37 cellular contexts compared by ENCODE assay signal in the genomic region with DNA sequence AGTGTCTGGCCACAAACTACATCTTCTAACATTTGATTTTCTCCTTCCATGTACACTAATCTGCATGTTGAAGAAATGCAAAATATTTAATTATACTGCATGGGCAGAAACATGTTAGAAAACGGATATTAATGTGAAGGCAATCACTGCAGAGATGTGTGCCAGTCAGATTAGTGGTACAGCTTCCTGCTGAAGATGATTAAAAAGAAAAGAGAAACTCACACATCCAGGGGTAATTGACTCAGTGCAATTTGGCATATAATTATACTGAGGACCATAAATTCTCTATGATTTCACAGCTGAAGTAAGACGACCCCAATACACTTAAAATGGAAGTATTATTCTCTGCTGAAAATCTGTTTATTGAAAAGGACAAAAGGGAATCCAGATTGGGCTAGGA.
"Had no signal": no experiment of that assay in that cellular context is flagged by ENCODE, and none has a peak within 500 bp of the region (broad histone marks: within the 10 kb centered on the region; RNA-seq: fewer than 3 reads in every experiment).

No MANE protein-coding gene starts in this region.

- H3K27ac Mint-ChIP-seq: activated B cell treated with CpG ODN at 0.5 μM for 24 hours; activated CD4-positive, alpha-beta memory T cell treated with anti-CD3 and anti-CD28 coated beads, Interleukin-2, amount 10 ng/mL, durations not matched to agents 7 days and 5 days; activated CD4-positive, alpha-beta T cell treated with anti-CD3 and anti-CD28 coated beads, Interleukin-2, amount 10 ng/mL, durations not matched to agents 7 days and 5 days; activated CD8-positive, alpha-beta memory T cell treated with anti-CD3 and anti-CD28 coated beads, Interleukin-2, amount 10 ng/mL, durations not matched to agents 7 days and 5 days; activated naive CD4-positive, alpha-beta T cell treated with anti-CD3 and anti-CD28 coated beads for 36 hours; activated naive CD4-positive, alpha-beta T cell treated with anti-CD3 and anti-CD28 coated beads, Interleukin-2, amount 50 U/mL, for 24 hours; activated naive CD8-positive, alpha-beta T cell treated with anti-CD3 and anti-CD28 coated beads for 36 hours; activated naive CD8-positive, alpha-beta T cell treated with anti-CD3 and anti-CD28 coated beads, Interleukin-2, amount 50 U/mL, for 24 hours; activated T-helper 1 cell treated with anti-CD3 and anti-CD28 coated beads, Interleukin-12 subunit alpha, Interleukin-12 subunit beta, Interleukin-2, Interleukin-4 antibody, amounts not matched to agents 30 ng/mL and 10 ng/mL and 1 ng/mL, durations not matched to agents 14 hours and 24 hours and 36 hours; activated T-helper 2 cell treated with anti-CD3 and anti-CD28 coated beads, Interferon-gamma antibody, Interleukin-2, Interleukin-4, amounts not matched to agents 10 μg/mL and 5 μg/mL and 100 μg/mL, durations not matched to agents 14 hours and 24 hours and 36 hours; T-helper 17 cell; T-helper 2 cell treated with Interferon-gamma antibody and Interleukin-4, amounts not matched to agents 5 μg/mL and 100 μg/mL, for 36 hours had no signal

- H3K4me1 ChIP-seq: adrenal gland, colonic mucosa, esophagus squamous epithelium, gastroesophageal sphincter had no signal

- H3K27ac ChIP-seq: adrenal gland, body of pancreas, colonic mucosa, epithelial cell of prostate, esophagus squamous epithelium, gastroesophageal sphincter, WERI-Rb-1 had no signal

- DNase-seq: activated B cell treated with CpG ODN at 0.5 μM for 24 hours; activated CD4-positive, alpha-beta memory T cell treated with anti-CD3 and anti-CD28 coated beads, Interleukin-2, amount 10 ng/mL, durations not matched to agents 7 days and 5 days; activated CD4-positive, alpha-beta T cell treated with anti-CD3 and anti-CD28 coated beads for 4 hours; activated CD4-positive, alpha-beta T cell treated with anti-CD3 and anti-CD28 coated beads, Interleukin-2, amount 10 ng/mL, durations not matched to agents 7 days and 5 days; activated CD4-positive, alpha-beta T cell treated with anti-CD3 and anti-CD28 coated beads, Interleukin-2, amount 50 U/mL, for 4 hours; activated CD8-positive, alpha-beta memory T cell treated with anti-CD3 and anti-CD28 coated beads, Interleukin-2, amount 10 ng/mL, durations not matched to agents 7 days and 5 days; activated CD8-positive, alpha-beta memory T cell treated with anti-CD3 and anti-CD28 coated beads, Interleukin-2, amount 50 U/mL, for 4 hours; activated effector memory CD4-positive, alpha-beta T cell treated with anti-CD3 and anti-CD28 coated beads, Interleukin-2, amount 50 U/mL, for 16 hours; activated naive CD4-positive, alpha-beta T cell treated with anti-CD3 and anti-CD28 coated beads for 36 hours; activated naive CD8-positive, alpha-beta T cell treated with anti-CD3 and anti-CD28 coated beads for 36 hours; activated naive CD8-positive, alpha-beta T cell treated with anti-CD3 and anti-CD28 coated beads, Interleukin-2, amount 50 U/mL, for 24 hours; activated T-cell treated with anti-CD3 and anti-CD28 coated beads, Interleukin-2, amount 50 U/mL, for 1 hour; activated T-cell treated with anti-CD3 and anti-CD28 coated beads, Interleukin-2, amount 50 U/mL, for 48 hours; adrenal gland; amygdala; aorta; body of pancreas; caudate nucleus; cerebellar nuclear complex; colonic mucosa; effector CD8-positive, alpha-beta T cell; esophagus squamous epithelium; foreskin melanocyte; head of caudate nucleus; T-helper 1 cell; T-helper 17 cell; T1000; WERI-Rb-1 had no signal

- H3K9me3 ChIP-seq: adrenal gland, body of pancreas, colonic mucosa, esophagus squamous epithelium, gastroesophageal sphincter had no signal

- H3K4me3 ChIP-seq: adrenal gland, body of pancreas, colonic mucosa, esophagus squamous epithelium, gastroesophageal sphincter had no signal

- H3K36me3 ChIP-seq: adrenal gland, colonic mucosa, esophagus squamous epithelium, gastroesophageal sphincter, WERI-Rb-1 had no signal

- H3K4me1 Mint-ChIP-seq: activated B cell treated with CpG ODN at 0.5 μM for 24 hours; activated CD4-positive, alpha-beta memory T cell treated with anti-CD3 and anti-CD28 coated beads, Interleukin-2, amount 10 ng/mL, durations not matched to agents 7 days and 5 days; activated naive CD4-positive, alpha-beta T cell treated with anti-CD3 and anti-CD28 coated beads, Interleukin-2, amount 50 U/mL, for 24 hours; activated naive CD8-positive, alpha-beta T cell treated with anti-CD3 and anti-CD28 coated beads for 36 hours; activated naive CD8-positive, alpha-beta T cell treated with anti-CD3 and anti-CD28 coated beads, Interleukin-2, amount 50 U/mL, for 24 hours; T-helper 17 cell had no signal

- FAIRE-seq: endometrium, endothelial cell of umbilical vein had no signal

- H3K4me3 Mint-ChIP-seq: activated B cell treated with CpG ODN at 0.5 μM for 24 hours; activated CD4-positive, alpha-beta memory T cell treated with anti-CD3 and anti-CD28 coated beads, Interleukin-2, amount 10 ng/mL, durations not matched to agents 7 days and 5 days; activated CD4-positive, alpha-beta T cell treated with anti-CD3 and anti-CD28 coated beads, Interleukin-2, amount 10 ng/mL, durations not matched to agents 7 days and 5 days; activated CD8-positive, alpha-beta memory T cell treated with anti-CD3 and anti-CD28 coated beads, Interleukin-2, amount 10 ng/mL, durations not matched to agents 7 days and 5 days; activated naive CD4-positive, alpha-beta T cell treated with anti-CD3 and anti-CD28 coated beads for 36 hours; activated naive CD4-positive, alpha-beta T cell treated with anti-CD3 and anti-CD28 coated beads, Interleukin-2, amount 50 U/mL, for 24 hours; activated naive CD8-positive, alpha-beta T cell treated with anti-CD3 and anti-CD28 coated beads for 36 hours; activated naive CD8-positive, alpha-beta T cell treated with anti-CD3 and anti-CD28 coated beads, Interleukin-2, amount 50 U/mL, for 24 hours; activated T-helper 1 cell treated with anti-CD3 and anti-CD28 coated beads, Interleukin-12 subunit alpha, Interleukin-12 subunit beta, Interleukin-2, Interleukin-4 antibody, amounts not matched to agents 30 ng/mL and 10 ng/mL and 1 ng/mL, durations not matched to agents 14 hours and 24 hours and 36 hours; T-helper 17 cell; T-helper 2 cell treated with Interferon-gamma antibody and Interleukin-4, amounts not matched to agents 5 μg/mL and 100 μg/mL, for 36 hours had no signal

- H3K9me3 Mint-ChIP-seq: activated B cell treated with CpG ODN at 0.5 μM for 24 hours; activated CD4-positive, alpha-beta memory T cell treated with anti-CD3 and anti-CD28 coated beads, Interleukin-2, amount 10 ng/mL, durations not matched to agents 7 days and 5 days; activated CD4-positive, alpha-beta T cell treated with anti-CD3 and anti-CD28 coated beads, Interleukin-2, amount 10 ng/mL, durations not matched to agents 7 days and 5 days; activated naive CD4-positive, alpha-beta T cell treated with anti-CD3 and anti-CD28 coated beads for 36 hours; activated naive CD4-positive, alpha-beta T cell treated with anti-CD3 and anti-CD28 coated beads, Interleukin-2, amount 50 U/mL, for 24 hours; activated naive CD8-positive, alpha-beta T cell treated with anti-CD3 and anti-CD28 coated beads, Interleukin-2, amount 50 U/mL, for 24 hours; activated T-helper 1 cell treated with anti-CD3 and anti-CD28 coated beads, Interleukin-12 subunit alpha, Interleukin-12 subunit beta, Interleukin-2, Interleukin-4 antibody, amounts not matched to agents 30 ng/mL and 10 ng/mL and 1 ng/mL, durations not matched to agents 14 hours and 24 hours and 36 hours; activated T-helper 2 cell treated with anti-CD3 and anti-CD28 coated beads, Interferon-gamma antibody, Interleukin-2, Interleukin-4, amounts not matched to agents 10 μg/mL and 5 μg/mL and 100 μg/mL, durations not matched to agents 14 hours and 24 hours and 36 hours; T-helper 2 cell treated with Interferon-gamma antibody and Interleukin-4, amounts not matched to agents 5 μg/mL and 100 μg/mL, for 36 hours had no signal

- ATAC-seq: activated CD4-positive, CD25-positive, alpha-beta regulatory T cell treated with anti-CD3 and anti-CD28 coated beads, Interleukin-2, amount 50 U/mL, for 24 hours; activated CD8-positive, alpha-beta memory T cell treated with anti-CD3 and anti-CD28 coated beads, Interleukin-2, amount 10 ng/mL, durations not matched to agents 7 days and 5 days; activated naive CD8-positive, alpha-beta T cell treated with anti-CD3 and anti-CD28 coated beads, Interleukin-2, amount 50 U/mL, for 24 hours; body of pancreas; gastroesophageal sphincter; T-helper 17 cell had no signal

- H3K27me3 ChIP-seq: adrenal gland, body of pancreas, colonic mucosa, esophagus squamous epithelium, gastroesophageal sphincter had no signal
